ENCODE assay signal across 22 cellular contexts in the genomic region with DNA sequence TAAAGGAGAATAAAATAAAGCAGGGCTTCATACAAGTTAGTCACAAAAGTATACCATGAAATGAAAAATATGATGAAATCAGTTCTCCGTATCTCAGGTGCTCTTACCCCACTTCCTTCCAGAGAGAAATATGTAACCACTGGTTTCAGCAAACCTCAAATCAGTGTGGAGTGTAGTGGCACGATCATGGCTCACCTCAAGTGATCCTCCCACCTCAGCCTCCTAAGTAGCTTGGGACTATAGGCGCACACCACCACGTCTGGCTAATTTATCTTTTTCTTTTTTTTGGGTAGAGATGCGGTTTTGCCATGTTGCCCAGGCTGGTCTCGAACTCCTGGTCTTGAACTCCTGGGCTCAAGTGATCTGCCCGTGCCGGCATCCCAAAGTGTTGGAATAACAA. TPM values are rescaled to one million over a fixed set of nuclear protein-coding genes. Genes with fewer than 3 reads are reported as not detected.
DNase-seq lines count a peak whose midpoint lies in the region; ATAC-seq and FAIRE-seq lines count a peak whose summit lies in the region.
"Had no signal": no experiment of that assay in that cellular context is flagged by ENCODE, and none has a peak within 500 bp of the region (broad histone marks: within the 10 kb centered on the region; RNA-seq: fewer than 3 reads in every experiment).

No MANE protein-coding gene starts in this region.

- H3K4me3 ChIP-seq in CD8-positive, alpha-beta memory T cell (ENCODE audit: low read length) = no peak overlapping the region
- no peak overlapping the region for H3K4me3 ChIP-seq in mesenchymal stem cell (ENCODE audit: insufficient read depth in 1 of 2, low read depth in 1 of 2, low read length in 2 of 2)
- H3K4me3 ChIP-seq: BLaER1 treated with 17β-estradiol and CSF1 and Interleukin-3, amounts not matched to agents 10 nM and 100 nM; esophagus muscularis mucosa; gastroesophageal sphincter; lung had no signal

- H3K9me3 Mint-ChIP-seq in activated CD4-positive, alpha-beta T cell treated with anti-CD3 and anti-CD28 coated beads, Interleukin-2, amount 10 ng/mL, durations not matched to agents 7 days and 5 days = peaks cover 4% of the 10 kb centered on the region
- no peaks in the 10 kb centered on the region for H3K9me3 Mint-ChIP-seq in CD8-positive, alpha-beta memory T cell
- H3K9me3 Mint-ChIP-seq: brain had no signal

- no peak overlapping the region for H3K4me2 ChIP-seq in mesenchymal stem cell (ENCODE audit: low read length, poor library complexity, severe bottlenecking)
- H3K4me2 ChIP-seq: BLaER1 treated with 17β-estradiol and CSF1 and Interleukin-3, amounts not matched to agents 10 nM and 100 nM had no signal

- no peak overlapping the region for H3K27ac ChIP-seq in CD8-positive, alpha-beta memory T cell (ENCODE audit: low read depth, low read length)
- no peak overlapping the region for H3K27ac ChIP-seq in mesenchymal stem cell (ENCODE audit: low read length, poor library complexity, severe bottlenecking)
- H3K27ac ChIP-seq: BLaER1 treated with 17β-estradiol and CSF1 and Interleukin-3, amounts not matched to agents 10 nM and 100 nM; esophagus muscularis mucosa had no signal

- H3K79me1 ChIP-seq in mesenchymal stem cell (replicated peaks; ENCODE audit: low read length, poor library complexity, severe bottlenecking) = peaks cover 15% of the 10 kb centered on the region

- H2AK5ac ChIP-seq in mesenchymal stem cell (ENCODE audit: low read length, severe bottlenecking) = no peak overlapping the region

- CTCF ChIA-PET in activated CD4-positive, alpha-beta T cell treated with anti-CD3 and anti-CD28 coated beads, Interleukin-2, amount 10 ng/mL, durations not matched to agents 7 days and 5 days (lab: Charles Lee) = no interaction called here
- CTCF ChIA-PET in CD8-positive, alpha-beta memory T cell (lab: Charles Lee) = interaction anchor here (1.6 kb wide), 1 partner anchor 64 kb away, joined by 5 read pairs; no protein-coding TSS in a partner anchor

- peaks cover 29% of the 10 kb centered on the region for H3K4me1 ChIP-seq in CD8-positive, alpha-beta memory T cell (ENCODE audit: insufficient read depth, low read length)
- H3K4me1 ChIP-seq in mesenchymal stem cell (ENCODE audit: control insufficient read depth, insufficient read depth, low read depth, low read length) = no peaks in the 10 kb centered on the region

- H3K4ac ChIP-seq in mesenchymal stem cell (ENCODE audit: low read depth in 1 of 2, low read length in 2 of 2) = no peak overlapping the region

- no peaks in the 10 kb centered on the region for H3K27me3 ChIP-seq in CD8-positive, alpha-beta memory T cell (ENCODE audit: insufficient read depth, low read length, poor library complexity, severe bottlenecking)
- H3K27me3 ChIP-seq in mesenchymal stem cell (ENCODE audit: control insufficient read depth in 1 of 2, insufficient read depth in 1 of 2, low read length in 2 of 2) = no peaks in the 10 kb centered on the region
- H3K27me3 ChIP-seq: BLaER1 treated with 17β-estradiol and CSF1 and Interleukin-3, amounts not matched to agents 10 nM and 100 nM; esophagus muscularis mucosa; gastroesophageal sphincter had no signal

- H2BK12ac ChIP-seq in mesenchymal stem cell (ENCODE audit: low read length in 2 of 2) = no peak overlapping the region

- no peaks in the 10 kb centered on the region for H3K36me3 ChIP-seq in CD8-positive, alpha-beta memory T cell (ENCODE audit: insufficient read depth, low read length)
- no peaks in the 10 kb centered on the region for H3K36me3 ChIP-seq in mesenchymal stem cell (ENCODE audit: control insufficient read depth in 1 of 2, insufficient read depth in 2 of 2, low read depth in 1 of 2, low read length in 2 of 2)
- H3K36me3 ChIP-seq: esophagus muscularis mucosa, gastroesophageal sphincter had no signal

- H3K18ac ChIP-seq in mesenchymal stem cell (ENCODE audit: low read depth in 1 of 2, low read length in 2 of 2) = no peak overlapping the region

- H3K27ac Mint-ChIP-seq in activated CD4-positive, alpha-beta T cell treated with anti-CD3 and anti-CD28 coated beads, Interleukin-2, amount 10 ng/mL, durations not matched to agents 7 days and 5 days = peak overlapping the region; percentile 58
- H3K27ac Mint-ChIP-seq in CD8-positive, alpha-beta memory T cell = peak overlapping the region in 5 of 8 donors; percentile 5 to 87 (median 41)
- peak overlapping the region; percentile 4 for H3K27ac Mint-ChIP-seq in T-helper 17 cell
- H3K27ac Mint-ChIP-seq: brain had no signal

- H3K27me3 Mint-ChIP-seq in activated CD4-positive, alpha-beta T cell treated with anti-CD3 and anti-CD28 coated beads, Interleukin-2, amount 10 ng/mL, durations not matched to agents 7 days and 5 days = no peaks in the 10 kb centered on the region
- H3K27me3 Mint-ChIP-seq in CD8-positive, alpha-beta memory T cell = no peaks in the 10 kb centered on the region
- no peaks in the 10 kb centered on the region for H3K27me3 Mint-ChIP-seq in T-helper 17 cell
- H3K27me3 Mint-ChIP-seq: brain had no signal

- no peak overlapping the region for H3K9ac ChIP-seq in mesenchymal stem cell (ENCODE audit: low read length)
- H3K9ac ChIP-seq: BLaER1 treated with 17β-estradiol and CSF1 and Interleukin-3, amounts not matched to agents 10 nM and 100 nM had no signal

- H4K91ac ChIP-seq in mesenchymal stem cell (ENCODE audit: low read length) = no peak overlapping the region

- no peak overlapping the region for H2AFZ ChIP-seq in mesenchymal stem cell (ENCODE audit: low read depth, low read length)

- no peak overlapping the region for H3K14ac ChIP-seq in mesenchymal stem cell (ENCODE audit: low read length in 2 of 2)

- ATAC-seq in T-helper 17 cell = peak; percentile 62
- ATAC-seq: gastroesophageal sphincter had no signal

- H2BK120ac ChIP-seq in mesenchymal stem cell (ENCODE audit: low read depth, low read length) = peak overlapping the region; percentile 19

- DNase-seq in activated CD4-positive, alpha-beta T cell treated with anti-CD3 and anti-CD28 coated beads, Interleukin-2, amount 10 ng/mL, durations not matched to agents 7 days and 5 days = peak; percentile 41
- DNase-seq in activated CD4-positive, alpha-beta T cell treated with anti-CD3 and anti-CD28 coated beads for 1 hour = no peak
- DNase-seq in CD8-positive, alpha-beta memory T cell = no peak
- DNase-seq in T-helper 17 cell = no peak
- no peak for DNase-seq in mesenchymal stem cell
- DNase-seq in NCI-H2107 (lab: John Stamatoyannopoulos, UW) = no peak
- DNase-seq in RCC 7860 (ENCODE audit: low spot score) = no peak
- DNase-seq in NCI-H226 = no peak
- DNase-seq: activated CD8-positive, alpha-beta memory T cell treated with anti-CD3 and anti-CD28 coated beads, Interleukin-2, amount 50 U/mL, for 4 hours; effector memory CD4-positive, alpha-beta T cell; Kasumi-1; NCI-H1092; NCI-H2029; NCI-H446; NK-92 treated with Interleukin-12 subunit alpha and Interleukin-12 subunit beta, amount 100 ng/mL, for 24 hours; stimulated activated CD4-positive, alpha-beta T cell treated with anti-CD3 and anti-CD28 coated beads, Interleukin-12 subunit alpha, Interleukin-12 subunit beta, amount 100 ng/mL, for 4 hours; stimulated activated CD8-positive, alpha-beta memory T cell treated with anti-CD3 and anti-CD28 coated beads, Interleukin-4, amount 100 ng/mL, for 48 hours had no signal

- no peak for FAIRE-seq in RCC 7860 (lab: Jason Lieb, UNC)

- no peaks in the 10 kb centered on the region for H3K9me3 ChIP-seq in CD8-positive, alpha-beta memory T cell (ENCODE audit: low read length)
- H3K9me3 ChIP-seq in T-helper 17 cell (ENCODE audit: control insufficient read depth, low read length, poor library complexity, severe bottlenecking) = no peaks in the 10 kb centered on the region
- no peaks in the 10 kb centered on the region for H3K9me3 ChIP-seq in mesenchymal stem cell (ENCODE audit: control insufficient read depth, low read length)
- H3K9me3 ChIP-seq: BLaER1 treated with 17β-estradiol and CSF1 and Interleukin-3, amounts not matched to agents 10 nM and 100 nM; esophagus muscularis mucosa; gastroesophageal sphincter had no signal

- H3K4me1 Mint-ChIP-seq in activated CD4-positive, alpha-beta T cell treated with anti-CD3 and anti-CD28 coated beads, Interleukin-2, amount 10 ng/mL, durations not matched to agents 7 days and 5 days = peaks cover 45% of the 10 kb centered on the region
- peaks cover 59 to 80% (median 68%) of the 10 kb centered on the region in 3 donors for H3K4me1 Mint-ChIP-seq in CD8-positive, alpha-beta memory T cell
- peaks cover 40% of the 10 kb centered on the region for H3K4me1 Mint-ChIP-seq in T-helper 17 cell
- H3K4me1 Mint-ChIP-seq: brain had no signal

- H3K36me3 Mint-ChIP-seq in activated CD4-positive, alpha-beta T cell treated with anti-CD3 and anti-CD28 coated beads, Interleukin-2, amount 10 ng/mL, durations not matched to agents 7 days and 5 days (ENCODE audit: low read depth) = peaks cover 35% of the 10 kb centered on the region
- peaks cover 6 to 27% (median 14%) of the 10 kb centered on the region in 3 donors for H3K36me3 Mint-ChIP-seq in CD8-positive, alpha-beta memory T cell
- peaks cover 6% of the 10 kb centered on the region for H3K36me3 Mint-ChIP-seq in T-helper 17 cell (ENCODE audit: low read depth)

- no peak overlapping the region for H3K23ac ChIP-seq in mesenchymal stem cell (ENCODE audit: low read length in 2 of 2)

- no peak overlapping the region for H2BK15ac ChIP-seq in mesenchymal stem cell (ENCODE audit: low read depth, poor library complexity, severe bottlenecking)

- H2BK5ac ChIP-seq in mesenchymal stem cell (ENCODE audit: low read depth, low read length, poor library complexity, severe bottlenecking) = no peak overlapping the region

- H3K4me3 Mint-ChIP-seq in activated CD4-positive, alpha-beta T cell treated with anti-CD3 and anti-CD28 coated beads, Interleukin-2, amount 10 ng/mL, durations not matched to agents 7 days and 5 days = no peak overlapping the region
- peak overlapping the region in 2 of 7 donors; percentile 4 to 20 for H3K4me3 Mint-ChIP-seq in CD8-positive, alpha-beta memory T cell
- H3K4me3 Mint-ChIP-seq in T-helper 17 cell = no peak overlapping the region
- H3K4me3 Mint-ChIP-seq: brain had no signal

- WGBS in mesenchymal stem cell = 95% methylated on average over 8 of the region's 8 CpGs

- H4K8ac ChIP-seq in mesenchymal stem cell (ENCODE audit: low read length) = no peak overlapping the region

- POLR2A ChIA-PET in activated CD4-positive, alpha-beta T cell treated with anti-CD3 and anti-CD28 coated beads, Interleukin-2, amount 10 ng/mL, durations not matched to agents 7 days and 5 days (lab: Charles Lee) = no interaction called here
- POLR2A ChIA-PET in CD8-positive, alpha-beta memory T cell (lab: Charles Lee) = no interaction called here

RNA-seq across cellular contexts. Expression of gene DENND4A, which starts 24.2 kb away (rescaled TPM):
- 10 to 100 TPM; 30.9 to 40.2 TPM for total RNA-seq in activated CD4-positive, alpha-beta T cell treated with anti-CD3 and anti-CD28 coated beads, Interleukin-2, amount 10 ng/mL, durations not matched to agents 7 days and 5 days
- total RNA-seq in CD8-positive, alpha-beta memory T cell = 10 to 100 TPM; 47.2 to 54.3 TPM
- polyA plus RNA-seq in CD8-positive, alpha-beta memory T cell = 21.5 TPM
- 10 to 100 TPM; 63.5 to 71.7 TPM for total RNA-seq in T-helper 17 cell
- polyA plus RNA-seq in mesenchymal stem cell (2013, experiment 1 of 2) = 8.3 TPM
- 8.4 TPM for polyA plus RNA-seq in mesenchymal stem cell (2013, experiment 2 of 2)

Comparison
In these comparisons a context has a peak if more than half of its experiments do, and no peak if none do; other contexts are left out.
1. H3K27ac Mint-ChIP-seq: peak in every context shown above with its lines; median percentile 58 in activated CD4-positive, alpha-beta T cell treated with anti-CD3 and anti-CD28 coated beads, Interleukin-2, amount 10 ng/mL, durations not matched to agents 7 days and 5 days; 41 in CD8-positive, alpha-beta memory T cell; 4 in T-helper 17 cell.